In genomic region chr1:46179138-46180081, GRCh38 we compare ENCODE assay signal across 8 cellular contexts. TPM values are rescaled to one million over a fixed set of nuclear protein-coding genes. Genes with fewer than 3 reads are reported as not detected.
DNase-seq lines count a peak whose midpoint lies in the region; ATAC-seq lines count a peak whose summit lies in the region.

No MANE protein-coding gene starts in this region.

- no peaks in the 10 kb centered on the region for H3K9me3 ChIP-seq in BLaER1

- H3K36me3 ChIP-seq in BLaER1 = no peaks in the 10 kb centered on the region

- H3K27me3 ChIP-seq in BLaER1 = no peaks in the 10 kb centered on the region

- peak; percentile 58 for ATAC-seq in GM21529 (IDR thresholded peaks at IDR 0.05; ENCODE audit: unreplicated experiment)
- ATAC-seq in left ventricle myocardium superior = peak; percentile 78
- ATAC-seq in GM21528 (IDR thresholded peaks at IDR 0.05; ENCODE audit: low FRiP score, unreplicated experiment) = no peak

- intact Hi-C loops in left ventricle myocardium superior (cut with micrococcal nuclease) = loop anchor here (2.0 to 5.0 kb wide), 2 partner anchors 47 to 143 kb away; partner anchors contain the start of gene PIK3R3

- no peak overlapping the region for H3K9ac ChIP-seq in BLaER1

- no peak overlapping the region for H3K27ac ChIP-seq in BLaER1

- no peak overlapping the region for H3K4me3 ChIP-seq in BLaER1

- H3K4me2 ChIP-seq in BLaER1 = peak overlapping the region; percentile 43

- no peaks in the 10 kb centered on the region for H4K20me1 ChIP-seq in BLaER1

- peak; percentile 79 for DNase-seq in NCI-H146 (lab: John Stamatoyannopoulos, UW)
- peak; percentile 56 for DNase-seq in T follicular helper cell (ENCODE audit: low read depth)
- DNase-seq in amygdala (lab: John Stamatoyannopoulos, UW) = peak in 52 of 56 donors; percentile 13 to 90 (median 60)
- DNase-seq in left ventricle myocardium superior = peak; percentile 68
- peak; percentile 88 for DNase-seq in retina

- peaks cover 27% of the 10 kb centered on the region for H3K4me1 ChIP-seq in BLaER1

RNA-seq across cellular contexts. Expression of gene P3R3URF, which starts 3.1 kb away (rescaled TPM):
- not detected for total RNA-seq in left ventricle myocardium superior

RNA-seq across cellular contexts. Expression of gene TSPAN1, which starts 4.5 kb away (rescaled TPM):
- 0.72 TPM for total RNA-seq in left ventricle myocardium superior

RNA-seq across cellular contexts. Expression of gene POMGNT1, which starts 18.8 kb away (rescaled TPM):
- total RNA-seq in left ventricle myocardium superior = 137 TPM

RNA-seq across cellular contexts. Expression of gene LURAP1, which starts 23.7 kb away (rescaled TPM):
- total RNA-seq in left ventricle myocardium superior = 7.6 TPM

RNA-seq across cellular contexts. Expression of gene PIK3R3, which starts 47.0 kb away (rescaled TPM):
- total RNA-seq in left ventricle myocardium superior = 26.2 TPM
